In genomic region chr21:17388226-17388625, GRCh38 we compare ENCODE assay signal across 1 cellular context.
TF ChIP-seq lines count a peak whose summit lies in the region.

No MANE protein-coding gene starts in this region.

TF ChIP-seq in WTC11, 78 proteins besides CTCF, POLR2A, EP300 and RAD21 (continued from another document):
- TF ChIP-seq, protein P1, sequence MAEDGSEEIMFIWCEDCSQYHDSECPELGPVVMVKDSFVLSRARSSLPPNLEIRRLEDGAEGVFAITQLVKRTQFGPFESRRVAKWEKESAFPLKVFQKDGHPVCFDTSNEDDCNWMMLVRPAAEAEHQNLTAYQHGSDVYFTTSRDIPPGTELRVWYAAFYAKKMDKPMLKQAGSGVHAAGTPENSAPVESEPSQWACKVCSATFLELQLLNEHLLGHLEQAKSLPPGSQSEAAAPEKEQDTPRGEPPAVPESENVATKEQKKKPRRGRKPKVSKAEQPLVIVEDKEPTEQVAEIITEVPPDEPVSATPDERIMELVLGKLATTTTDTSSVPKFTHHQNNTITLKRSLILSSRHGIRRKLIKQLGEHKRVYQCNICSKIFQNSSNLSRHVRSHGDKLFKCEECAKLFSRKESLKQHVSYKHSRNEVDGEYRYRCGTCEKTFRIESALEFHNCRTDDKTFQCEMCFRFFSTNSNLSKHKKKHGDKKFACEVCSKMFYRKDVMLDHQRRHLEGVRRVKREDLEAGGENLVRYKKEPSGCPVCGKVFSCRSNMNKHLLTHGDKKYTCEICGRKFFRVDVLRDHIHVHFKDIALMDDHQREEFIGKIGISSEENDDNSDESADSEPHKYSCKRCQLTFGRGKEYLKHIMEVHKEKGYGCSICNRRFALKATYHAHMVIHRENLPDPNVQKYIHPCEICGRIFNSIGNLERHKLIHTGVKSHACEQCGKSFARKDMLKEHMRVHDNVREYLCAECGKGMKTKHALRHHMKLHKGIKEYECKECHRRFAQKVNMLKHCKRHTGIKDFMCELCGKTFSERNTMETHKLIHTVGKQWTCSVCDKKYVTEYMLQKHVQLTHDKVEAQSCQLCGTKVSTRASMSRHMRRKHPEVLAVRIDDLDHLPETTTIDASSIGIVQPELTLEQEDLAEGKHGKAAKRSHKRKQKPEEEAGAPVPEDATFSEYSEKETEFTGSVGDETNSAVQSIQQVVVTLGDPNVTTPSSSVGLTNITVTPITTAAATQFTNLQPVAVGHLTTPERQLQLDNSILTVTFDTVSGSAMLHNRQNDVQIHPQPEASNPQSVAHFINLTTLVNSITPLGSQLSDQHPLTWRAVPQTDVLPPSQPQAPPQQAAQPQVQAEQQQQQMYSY (CRISPR knock-in tag; IDR thresholded peaks at IDR 0.05) = no peak
- TF ChIP-seq ZNF317 (CRISPR knock-in tag; IDR thresholded peaks at IDR 0.05; ENCODE audit: borderline replicate concordance, low read depth) (no peak), TEAD1 (CRISPR knock-in tag; IDR thresholded peaks at IDR 0.05) (no peak), AFF4 (CRISPR knock-in tag; IDR thresholded peaks at IDR 0.05; ENCODE audit: borderline replicate concordance) (no peak), MLX (CRISPR knock-in tag; IDR thresholded peaks at IDR 0.05) (no peak)
